ENCODE assay signal across 2 cellular contexts in the genomic region with DNA sequence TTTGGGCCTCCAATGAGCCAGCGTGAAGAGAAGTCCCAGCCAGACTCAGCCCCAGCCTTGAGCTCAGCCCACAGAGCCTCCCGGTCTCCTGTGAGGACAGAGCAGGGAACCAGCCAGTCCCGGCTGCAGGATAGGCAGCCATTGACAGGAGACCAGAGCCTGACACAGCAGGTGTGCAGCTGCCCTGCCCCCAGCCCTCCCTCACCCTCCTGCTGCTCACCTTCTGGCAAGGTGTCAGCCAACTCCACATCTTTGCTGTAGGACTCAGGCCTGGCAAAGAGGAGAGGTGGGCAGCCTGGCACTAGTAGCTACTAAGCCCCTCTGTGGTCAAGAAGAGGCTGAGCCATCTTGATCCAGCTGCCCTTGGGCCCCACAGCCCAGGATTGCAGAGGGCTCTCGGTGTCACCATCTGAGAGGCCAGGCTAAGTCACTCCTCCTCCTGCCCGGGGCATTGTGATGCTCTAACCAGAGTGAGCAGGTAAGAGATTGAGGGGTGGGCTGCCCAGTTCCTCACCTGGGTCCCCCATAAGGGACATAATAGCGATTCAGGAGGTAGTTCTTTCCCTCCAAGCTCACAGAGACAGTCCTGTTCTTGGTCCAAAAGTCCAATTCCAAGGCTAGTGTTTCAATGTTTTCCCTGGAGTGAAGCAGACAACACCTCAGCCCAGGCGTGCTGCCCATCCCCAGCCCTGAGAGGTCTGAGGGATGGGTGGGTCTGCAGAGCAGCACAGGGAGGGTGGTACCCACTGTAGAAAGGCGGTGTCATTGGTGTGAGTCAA.
TF ChIP-seq lines count a peak whose summit lies in the region.

No MANE protein-coding gene starts in this region.

TF ChIP-seq in IMR-90, 13 proteins besides CTCF, POLR2A, EP300 and RAD21 (continued from another document):
- no peak for TF ChIP-seq SMC3 (IDR thresholded peaks at IDR 0.05; ENCODE audit: low read depth, low read length)
- no peak for TF ChIP-seq RCOR1 (IDR thresholded peaks at IDR 0.05; ENCODE audit: insufficient replicate concordance, low read length)
- TF ChIP-seq MAFK (IDR thresholded peaks at IDR 0.05; ENCODE audit: low read depth, low read length), result no peak
- no peak for TF ChIP-seq CHD1 (IDR thresholded peaks at IDR 0.05; ENCODE audit: low read depth, low read length)
- TF ChIP-seq BHLHE40 (IDR thresholded peaks at IDR 0.05; ENCODE audit: low read depth, low read length), result no peak
- no peak for TF ChIP-seq MAZ (IDR thresholded peaks at IDR 0.05; ENCODE audit: borderline replicate concordance, low read depth, low read length)
- no peak for TF ChIP-seq RFX5 (IDR thresholded peaks at IDR 0.05; ENCODE audit: low read depth, low read length)
- TF ChIP-seq FOS (IDR thresholded peaks at IDR 0.05; ENCODE audit: low read depth, low read length), result no peak
- TF ChIP-seq, protein P1, sequence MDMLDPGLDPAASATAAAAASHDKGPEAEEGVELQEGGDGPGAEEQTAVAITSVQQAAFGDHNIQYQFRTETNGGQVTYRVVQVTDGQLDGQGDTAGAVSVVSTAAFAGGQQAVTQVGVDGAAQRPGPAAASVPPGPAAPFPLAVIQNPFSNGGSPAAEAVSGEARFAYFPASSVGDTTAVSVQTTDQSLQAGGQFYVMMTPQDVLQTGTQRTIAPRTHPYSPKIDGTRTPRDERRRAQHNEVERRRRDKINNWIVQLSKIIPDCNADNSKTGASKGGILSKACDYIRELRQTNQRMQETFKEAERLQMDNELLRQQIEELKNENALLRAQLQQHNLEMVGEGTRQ (IDR thresholded peaks at IDR 0.05; ENCODE audit: low read depth, low read length), result no peak
- no peak for TF ChIP-seq MXI1 (IDR thresholded peaks at IDR 0.05; ENCODE audit: borderline replicate concordance, low read depth, low read length)
- TF ChIP-seq, protein P2, sequence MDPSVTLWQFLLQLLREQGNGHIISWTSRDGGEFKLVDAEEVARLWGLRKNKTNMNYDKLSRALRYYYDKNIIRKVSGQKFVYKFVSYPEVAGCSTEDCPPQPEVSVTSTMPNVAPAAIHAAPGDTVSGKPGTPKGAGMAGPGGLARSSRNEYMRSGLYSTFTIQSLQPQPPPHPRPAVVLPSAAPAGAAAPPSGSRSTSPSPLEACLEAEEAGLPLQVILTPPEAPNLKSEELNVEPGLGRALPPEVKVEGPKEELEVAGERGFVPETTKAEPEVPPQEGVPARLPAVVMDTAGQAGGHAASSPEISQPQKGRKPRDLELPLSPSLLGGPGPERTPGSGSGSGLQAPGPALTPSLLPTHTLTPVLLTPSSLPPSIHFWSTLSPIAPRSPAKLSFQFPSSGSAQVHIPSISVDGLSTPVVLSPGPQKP (IDR thresholded peaks at IDR 0.05; ENCODE audit: borderline replicate concordance, low read depth, low read length), result no peak
- TF ChIP-seq CEBPB (IDR thresholded peaks at IDR 0.05; ENCODE audit: low read depth, low read length), result no peak
TF ChIP-seq in IMR-90: peak in this region for 0.

TF ChIP-seq in SK-N-SH, 30 proteins besides CTCF, POLR2A, EP300 and RAD21:
- TF ChIP-seq, protein P1 (IDR thresholded peaks at IDR 0.05; ENCODE audit: borderline replicate concordance, low read depth, low read length), result no peak
- no peak for TF ChIP-seq RFX5 (IDR thresholded peaks at IDR 0.05; ENCODE audit: low read length)
- no peak for TF ChIP-seq TEAD4 (IDR thresholded peaks at IDR 0.05; ENCODE audit: borderline replicate concordance, insufficient read depth)
- TF ChIP-seq TAF1 (IDR thresholded peaks at IDR 0.05; ENCODE audit: borderline replicate concordance, low read depth, low read length), result no peak
- TF ChIP-seq, protein P3, sequence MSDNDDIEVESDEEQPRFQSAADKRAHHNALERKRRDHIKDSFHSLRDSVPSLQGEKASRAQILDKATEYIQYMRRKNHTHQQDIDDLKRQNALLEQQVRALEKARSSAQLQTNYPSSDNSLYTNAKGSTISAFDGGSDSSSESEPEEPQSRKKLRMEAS (IDR thresholded peaks at IDR 0.05; ENCODE audit: low read depth), result no peak
- no peak for TF ChIP-seq TCF12 (IDR thresholded peaks at IDR 0.05)
- TF ChIP-seq, protein P4, sequence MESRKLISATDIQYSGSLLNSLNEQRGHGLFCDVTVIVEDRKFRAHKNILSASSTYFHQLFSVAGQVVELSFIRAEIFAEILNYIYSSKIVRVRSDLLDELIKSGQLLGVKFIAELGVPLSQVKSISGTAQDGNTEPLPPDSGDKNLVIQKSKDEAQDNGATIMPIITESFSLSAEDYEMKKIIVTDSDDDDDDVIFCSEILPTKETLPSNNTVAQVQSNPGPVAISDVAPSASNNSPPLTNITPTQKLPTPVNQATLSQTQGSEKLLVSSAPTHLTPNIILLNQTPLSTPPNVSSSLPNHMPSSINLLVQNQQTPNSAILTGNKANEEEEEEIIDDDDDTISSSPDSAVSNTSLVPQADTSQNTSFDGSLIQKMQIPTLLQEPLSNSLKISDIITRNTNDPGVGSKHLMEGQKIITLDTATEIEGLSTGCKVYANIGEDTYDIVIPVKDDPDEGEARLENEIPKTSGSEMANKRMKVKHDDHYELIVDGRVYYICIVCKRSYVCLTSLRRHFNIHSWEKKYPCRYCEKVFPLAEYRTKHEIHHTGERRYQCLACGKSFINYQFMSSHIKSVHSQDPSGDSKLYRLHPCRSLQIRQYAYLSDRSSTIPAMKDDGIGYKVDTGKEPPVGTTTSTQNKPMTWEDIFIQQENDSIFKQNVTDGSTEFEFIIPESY (IDR thresholded peaks at IDR 0.05; ENCODE audit: borderline replicate concordance, low read depth), result no peak
- no peak for TF ChIP-seq JUND (IDR thresholded peaks at IDR 0.05)
- TF ChIP-seq GABPA (IDR thresholded peaks at IDR 0.05; ENCODE audit: low read depth), result no peak
- TF ChIP-seq GATA2 (CRISPR knock-in tag; IDR thresholded peaks at IDR 0.05), result no peak
- no peak for TF ChIP-seq FOXJ3 (CRISPR knock-in tag; IDR thresholded peaks at IDR 0.05)
- no peak for TF ChIP-seq MEF2A (IDR thresholded peaks at IDR 0.05; ENCODE audit: borderline replicate concordance, low read depth)
- TF ChIP-seq POLR2AphosphoS5 (IDR thresholded peaks at IDR 0.05; ENCODE audit: low read depth, low read length), result no peak
- no peak for TF ChIP-seq EZH2phosphoT487 (IDR thresholded peaks at IDR 0.05; ENCODE audit: borderline replicate concordance, low read depth)
